8 cellular contexts compared by ENCODE assay signal in the genomic region with DNA sequence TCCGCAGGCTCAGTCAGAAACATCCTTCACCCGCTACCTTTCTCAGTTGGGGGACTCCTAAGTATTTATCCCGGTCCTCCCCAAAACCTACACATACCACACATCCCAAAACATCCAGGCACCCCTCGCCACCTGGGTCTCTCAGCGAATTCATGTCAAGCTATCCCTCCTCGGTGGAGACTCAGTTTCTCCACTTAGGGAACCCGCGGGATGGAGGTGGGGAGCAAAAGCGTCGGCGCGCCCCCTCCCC. TPM values are rescaled to one million over a fixed set of nuclear protein-coding genes. Genes with fewer than 3 reads are reported as not detected.
A peak's percentile ranks its signal among the peaks of the same experiment; 100 is the strongest.
DNase-seq lines count a peak whose midpoint lies in the region; ATAC-seq, FAIRE-seq and TF ChIP-seq lines count a peak whose summit lies in the region.

No MANE protein-coding gene starts in this region.

- H3K9me3 ChIP-seq in BE2C: no peaks in the 10 kb centered on the region
- H3K9me3 ChIP-seq in HUES48 (ENCODE audit: control insufficient read depth, insufficient read depth, low read length): no peaks in the 10 kb centered on the region
- H3K9me3 ChIP-seq in muscle layer of colon (ENCODE audit: low read length): no peaks in the 10 kb centered on the region

- no peak for DNase-seq in BE2C
- no peak for DNase-seq in bronchial epithelial cell (ENCODE audit: low read depth)
- no peak for DNase-seq in urothelium cell line (ENCODE audit: low spot score)
- no peak for DNase-seq in omental fat pad (ENCODE audit: low spot score)
- DNase-seq in COLO668 (lab: John Stamatoyannopoulos, UW; ENCODE audit: unreplicated experiment): no peak

- H3K27me3 ChIP-seq in BE2C (no peaks in the 10 kb centered on the region), HUES48 (ENCODE audit: control insufficient read depth, insufficient read depth, low read length) (0 out of 2 replicates have a peak, but pooled peaks cover 3% of the 10 kb centered on the region), bronchial epithelial cell (ENCODE audit: control insufficient read depth, insufficient read depth, low read length) (no peaks in the 10 kb centered on the region), muscle layer of colon (ENCODE audit: control insufficient read depth in 1 of 2, insufficient read depth in 2 of 2, low read length in 2 of 2) (no peaks in the 10 kb centered on the region)

- H3K27ac ChIP-seq in HUES48 (ENCODE audit: low read depth, low read length) (peak overlapping the region; percentile 92), muscle layer of colon (ENCODE audit: low read depth, low read length) (peak overlapping the region; percentile 98)

- H3K9ac ChIP-seq in HUES48 (ENCODE audit: low read depth, low read length): peak overlapping the region; percentile 83; the same call in 1 of the 2 replicates
- H3K9ac ChIP-seq in muscle layer of colon (ENCODE audit: low read length): peak overlapping the region; percentile 96

- TF ChIP-seq CTCF in BE2C (IDR thresholded peaks at IDR 0.05; ENCODE audit: low read depth, low read length) (no peak), bronchial epithelial cell (IDR thresholded peaks at IDR 0.05; ENCODE audit: insufficient read depth, low read length, severe bottlenecking) (no peak), omental fat pad (IDR thresholded peaks at IDR 0.05) (no peak)

- FAIRE-seq in bronchial epithelial cell (lab: Jason Lieb, UNC): no peak
- no peak for FAIRE-seq in urothelium cell line (lab: Jason Lieb, UNC)

- H3K36me3 ChIP-seq in BE2C (no peaks in the 10 kb centered on the region), HUES48 (ENCODE audit: control insufficient read depth, insufficient read depth, low read length) (no peaks in the 10 kb centered on the region), bronchial epithelial cell (ENCODE audit: control insufficient read depth, insufficient read depth, low read length) (peaks cover 11% of the 10 kb centered on the region), muscle layer of colon (ENCODE audit: insufficient read depth, low read length) (no peaks in the 10 kb centered on the region)

- H3K4me3 ChIP-seq in BE2C (ENCODE audit: low read depth, low read length): peak overlapping the region; percentile 72
- peak overlapping the region; percentile 68 for H3K4me3 ChIP-seq in HUES48 (ENCODE audit: low read depth, low read length)
- H3K4me3 ChIP-seq in bronchial epithelial cell (ENCODE audit: low read depth, low read length): peak overlapping the region; percentile 96
- H3K4me3 ChIP-seq in muscle layer of colon (ENCODE audit: low read depth in 1 of 2, low read length in 2 of 2): peak overlapping the region; percentile 86 to 97

- H3K4me1 ChIP-seq in BE2C (peaks cover 10% of the 10 kb centered on the region), HUES48 (ENCODE audit: control insufficient read depth, insufficient read depth, low read length) (peaks cover 14% of the 10 kb centered on the region), muscle layer of colon (ENCODE audit: insufficient read depth, low read length) (peaks cover 31% of the 10 kb centered on the region)

- ATAC-seq in HG03565 (IDR thresholded peaks at IDR 0.05; ENCODE audit: unreplicated experiment) (no peak), omental fat pad (ENCODE audit: low FRiP score) (no peak)

RNA-seq across cellular contexts. Expression of a gene that starts 1.2 kb away (rescaled TPM):
- 62.8 TPM for polyA plus RNA-seq in BE2C (2012; ENCODE audit: insufficient read depth, insufficient read length, low read depth)
- total RNA-seq in bronchial epithelial cell (46.1 and 112 TPM in 2 replicates), omental fat pad (10 to 100 TPM; 38.6 to 66.4 (median 49.2) TPM)

RNA-seq across cellular contexts. Expression of a gene that starts 8.0 kb away (rescaled TPM):
- not detected for polyA plus RNA-seq in BE2C (2012; ENCODE audit: insufficient read depth, insufficient read length, low read depth)
- total RNA-seq in bronchial epithelial cell (0.51 TPM in 1 of 2 replicates, not detected in the other), omental fat pad (not detected)

RNA-seq across cellular contexts. Expression of a gene that starts 18.2 kb away (rescaled TPM):
- 183 TPM for polyA plus RNA-seq in BE2C (2012; ENCODE audit: insufficient read depth, insufficient read length, low read depth)
- total RNA-seq in bronchial epithelial cell (40.8 and 49.3 TPM in 2 replicates), omental fat pad (10 to 100 TPM; 26.8 to 43.8 (median 30.9) TPM)

RNA-seq across cellular contexts. Expression of a gene that starts 26.9 kb away (rescaled TPM):
- polyA plus RNA-seq in BE2C (2012; ENCODE audit: insufficient read depth, insufficient read length, low read depth): 129 TPM
- 56.3 and 76.9 TPM in 2 replicates for total RNA-seq in bronchial epithelial cell
- 10 to 100 TPM; 34.0 to 72.8 (median 43.2) TPM for total RNA-seq in omental fat pad

RNA-seq across cellular contexts. Expression of a gene that starts 30.8 kb away (rescaled TPM):
- polyA plus RNA-seq in BE2C (2012; ENCODE audit: insufficient read depth, insufficient read length, low read depth): 263 TPM
- 216 and 351 TPM in 2 replicates for total RNA-seq in bronchial epithelial cell
- 100 to 1,000 TPM; 152 to 265 (median 171) TPM for total RNA-seq in omental fat pad
